In genomic region chr7:30886608-30887011, GRCh38 we compare ENCODE assay signal across 20 cellular contexts. TPM values are rescaled to one million over a fixed set of nuclear protein-coding genes. Genes with fewer than 3 reads are reported as not detected.
DNase-seq lines count a peak whose midpoint lies in the region; ATAC-seq and TF ChIP-seq lines count a peak whose summit lies in the region.
"Had no signal": no experiment of that assay in that cellular context is flagged by ENCODE, and none has a peak within 500 bp of the region (broad histone marks: within the 10 kb centered on the region; RNA-seq: fewer than 3 reads in every experiment).

No MANE protein-coding gene starts in this region.

- no peak overlapping the region for H3K4me3 ChIP-seq in astrocyte of the spinal cord (ENCODE audit: low read depth, low read length)
- no peak overlapping the region for H3K4me3 ChIP-seq in gastroesophageal sphincter
- no peak overlapping the region for H3K4me3 ChIP-seq in thoracic aorta
- H3K4me3 ChIP-seq: adrenal gland had no signal

- peak; percentile 13 for ATAC-seq in gastroesophageal sphincter
- ATAC-seq in thoracic aorta (ENCODE audit: insufficient number of reproducible peaks, low FRiP score, low read depth) = no peak
- no peak for ATAC-seq in GM19324 (IDR thresholded peaks at IDR 0.05; ENCODE audit: low FRiP score, unreplicated experiment)
- no peak for ATAC-seq in stimulated activated naive B cell treated with anti-CD40 and anti-IgM and Interleukin-4, amounts not matched to agents 10 μg/mL and 1 μg/mL and 100 μg/mL, for 72 hours (replicated peaks)
- no peak for ATAC-seq in HG02840 (IDR thresholded peaks at IDR 0.05; ENCODE audit: low FRiP score, unreplicated experiment)
- ATAC-seq: natural killer cell treated with Interleukin-12 subunit alpha and Interleukin-12 subunit beta and Interleukin-15 and Interleukin-18, amount 100 ng/mL, for 72 hours had no signal

- H3K4me1 ChIP-seq in gastroesophageal sphincter (peaks cover 0 to 50% (median 31%) of the 10 kb centered on the region in 3 donors), thoracic aorta (ENCODE audit: control insufficient read depth in 1 of 2, low read depth in 2 of 2) (peaks cover 16 to 40% of the 10 kb centered on the region in 2 donors)

- H3K36me3 ChIP-seq in gastroesophageal sphincter = peaks cover 0 to 40% of the 10 kb centered on the region in 2 donors
- H3K36me3 ChIP-seq in thoracic aorta = peaks cover 18% of the 10 kb centered on the region
- H3K36me3 ChIP-seq: adrenal gland had no signal

- H3K9me3 ChIP-seq in gastroesophageal sphincter (no peaks in the 10 kb centered on the region), thoracic aorta (no peaks in the 10 kb centered on the region)
- H3K9me3 ChIP-seq: adrenal gland had no signal

- 17% methylated on average over 2 of the region's 7 CpGs; no CpG with 5 or more reads in 1 of the 2 donors for WGBS in gastroesophageal sphincter (ENCODE audit: low coverage in 1 of 2), 2 donors

- H3K27me3 ChIP-seq in gastroesophageal sphincter (no peaks in the 10 kb centered on the region), thoracic aorta (replicated peaks; ENCODE audit: insufficient read depth) (no peaks in the 10 kb centered on the region)
- H3K27me3 ChIP-seq: adrenal gland had no signal

- H3K9me3 Mint-ChIP-seq in stimulated activated naive B cell treated with anti-CD40 and anti-IgM and Interleukin-4, amounts not matched to agents 10 μg/mL and 1 μg/mL and 100 μg/mL, for 72 hours = peaks cover 5 to 7% of the 10 kb centered on the region in 2 donors
- H3K9me3 Mint-ChIP-seq: activated CD4-positive, alpha-beta T cell treated with anti-CD3 and anti-CD28 coated beads, Interleukin-2, amount 10 ng/mL, durations not matched to agents 24 days and 14 days; endodermal cell; natural killer cell treated with Interleukin-12 subunit alpha and Interleukin-12 subunit beta and Interleukin-15 and Interleukin-18, amount 100 ng/mL, for 72 hours had no signal

- no peak for TF ChIP-seq POLR2A in gastroesophageal sphincter (IDR thresholded peaks at IDR 0.05)

- no peak for TF ChIP-seq CTCF in astrocyte of the spinal cord (IDR thresholded peaks at IDR 0.05; ENCODE audit: low read depth, low read length)
- no peak for TF ChIP-seq CTCF in gastroesophageal sphincter (IDR thresholded peaks at IDR 0.05)
- no peak for TF ChIP-seq CTCF in thoracic aorta (IDR thresholded peaks at IDR 0.05)

- peak; percentile 44 for DNase-seq in EH (ENCODE audit: low read depth)
- peak; percentile 28 for DNase-seq in astrocyte of the spinal cord (ENCODE audit: low read depth, low spot score)
- DNase-seq in thoracic aorta (ENCODE audit: low spot score) = no peak
- no peak for DNase-seq in retina
- no peak for DNase-seq in stimulated activated naive B cell treated with anti-CD40 and anti-IgM and Interleukin-4, amounts not matched to agents 10 μg/mL and 1 μg/mL and 100 μg/mL, for 72 hours
- DNase-seq: activated CD4-positive, alpha-beta T cell treated with anti-CD3 and anti-CD28 coated beads, Interleukin-2, amount 10 ng/mL, durations not matched to agents 24 days and 14 days; activated effector memory CD4-positive, alpha-beta T cell treated with anti-CD3 and anti-CD28 coated beads, Interleukin-2, amount 50 U/mL, for 16 hours; adrenal gland; Calu3; endodermal cell; IMR-90; NCI-H226; RPMI8226 had no signal

- H3K27me3 Mint-ChIP-seq in stimulated activated naive B cell treated with anti-CD40 and anti-IgM and Interleukin-4, amounts not matched to agents 10 μg/mL and 1 μg/mL and 100 μg/mL, for 72 hours = no peaks in the 10 kb centered on the region
- H3K27me3 Mint-ChIP-seq: stimulated activated naive CD8-positive, alpha-beta T cell treated with anti-CD3 and anti-CD28 coated beads, Interleukin-15, Interleukin-2, amounts not matched to agents 100 ng/mL and 50 ng/mL, for 24 hours had no signal

- no peak overlapping the region for H3K4me3 Mint-ChIP-seq in stimulated activated naive B cell treated with anti-CD40 and anti-IgM and Interleukin-4, amounts not matched to agents 10 μg/mL and 1 μg/mL and 100 μg/mL, for 72 hours
- H3K4me3 Mint-ChIP-seq: activated CD4-positive, alpha-beta T cell treated with anti-CD3 and anti-CD28 coated beads, Interleukin-2, amount 10 ng/mL, durations not matched to agents 24 days and 14 days; endodermal cell; natural killer cell treated with Interleukin-12 subunit alpha and Interleukin-12 subunit beta and Interleukin-15 and Interleukin-18, amount 100 ng/mL, for 72 hours; stimulated activated naive CD8-positive, alpha-beta T cell treated with anti-CD3 and anti-CD28 coated beads, Interleukin-15, Interleukin-2, amounts not matched to agents 100 ng/mL and 50 ng/mL, for 24 hours had no signal

- no peak overlapping the region for H3K27ac Mint-ChIP-seq in stimulated activated naive B cell treated with anti-CD40 and anti-IgM and Interleukin-4, amounts not matched to agents 10 μg/mL and 1 μg/mL and 100 μg/mL, for 72 hours
- H3K27ac Mint-ChIP-seq: activated CD4-positive, alpha-beta T cell treated with anti-CD3 and anti-CD28 coated beads, Interleukin-2, amount 10 ng/mL, durations not matched to agents 24 days and 14 days; endodermal cell; natural killer cell treated with Interleukin-12 subunit alpha and Interleukin-12 subunit beta and Interleukin-15 and Interleukin-18, amount 100 ng/mL, for 72 hours; stimulated activated naive CD8-positive, alpha-beta T cell treated with anti-CD3 and anti-CD28 coated beads, Interleukin-15, Interleukin-2, amounts not matched to agents 100 ng/mL and 50 ng/mL, for 24 hours had no signal

- in situ Hi-C loops in astrocyte of the spinal cord (cut with HindIII; ENCODE audit: low sequenced_read_pairs) = no loop called here

- H3K4me1 Mint-ChIP-seq in stimulated activated naive B cell treated with anti-CD40 and anti-IgM and Interleukin-4, amounts not matched to agents 10 μg/mL and 1 μg/mL and 100 μg/mL, for 72 hours = peaks cover 0 to 5% of the 10 kb centered on the region in 2 donors
- H3K4me1 Mint-ChIP-seq: activated CD4-positive, alpha-beta T cell treated with anti-CD3 and anti-CD28 coated beads, Interleukin-2, amount 10 ng/mL, durations not matched to agents 24 days and 14 days had no signal

- TF ChIP-seq EP300 in gastroesophageal sphincter (IDR thresholded peaks at IDR 0.05) = no peak

- H3K27ac ChIP-seq in gastroesophageal sphincter (peak overlapping the region in 3 of 4 donors; percentile 69 to 77 (median 74)), thoracic aorta (peak overlapping the region; percentile 65 to 75)
- H3K27ac ChIP-seq: HL-60 had no signal

- peaks cover 0 to 4% of the 10 kb centered on the region in 2 donors for H3K36me3 Mint-ChIP-seq in stimulated activated naive B cell treated with anti-CD40 and anti-IgM and Interleukin-4, amounts not matched to agents 10 μg/mL and 1 μg/mL and 100 μg/mL, for 72 hours
- H3K36me3 Mint-ChIP-seq: natural killer cell treated with Interleukin-12 subunit alpha and Interleukin-12 subunit beta and Interleukin-15 and Interleukin-18, amount 100 ng/mL, for 72 hours had no signal

RNA-seq across cellular contexts. Expression of gene AQP1, which starts 25.0 kb away (rescaled TPM):
- total RNA-seq in gastroesophageal sphincter = 100 to 1,000 TPM; 439 to 589 (median 503) TPM
- total RNA-seq in thoracic aorta = 1,000 to 10,000 TPM; 1,262 to 1,768 TPM
- total RNA-seq: activated CD4-positive, alpha-beta T cell treated with anti-CD3 and anti-CD28 coated beads, Interleukin-2, amount 10 ng/mL, durations not matched to agents 24 days and 14 days; G401 had no signal

Comparison
In these comparisons a context has a peak if more than half of its experiments do, and no peak if none do; other contexts are left out.
1. DNase-seq: peak in EH (single experiment) and astrocyte of the spinal cord (single experiment); none in thoracic aorta (single experiment), retina (single experiment) and stimulated activated naive B cell treated with anti-CD40 and anti-IgM and Interleukin-4, amounts not matched to agents 10 μg/mL and 1 μg/mL and 100 μg/mL, for 72 hours (single experiment).